8 cellular contexts compared by ENCODE assay signal in the genomic region with DNA sequence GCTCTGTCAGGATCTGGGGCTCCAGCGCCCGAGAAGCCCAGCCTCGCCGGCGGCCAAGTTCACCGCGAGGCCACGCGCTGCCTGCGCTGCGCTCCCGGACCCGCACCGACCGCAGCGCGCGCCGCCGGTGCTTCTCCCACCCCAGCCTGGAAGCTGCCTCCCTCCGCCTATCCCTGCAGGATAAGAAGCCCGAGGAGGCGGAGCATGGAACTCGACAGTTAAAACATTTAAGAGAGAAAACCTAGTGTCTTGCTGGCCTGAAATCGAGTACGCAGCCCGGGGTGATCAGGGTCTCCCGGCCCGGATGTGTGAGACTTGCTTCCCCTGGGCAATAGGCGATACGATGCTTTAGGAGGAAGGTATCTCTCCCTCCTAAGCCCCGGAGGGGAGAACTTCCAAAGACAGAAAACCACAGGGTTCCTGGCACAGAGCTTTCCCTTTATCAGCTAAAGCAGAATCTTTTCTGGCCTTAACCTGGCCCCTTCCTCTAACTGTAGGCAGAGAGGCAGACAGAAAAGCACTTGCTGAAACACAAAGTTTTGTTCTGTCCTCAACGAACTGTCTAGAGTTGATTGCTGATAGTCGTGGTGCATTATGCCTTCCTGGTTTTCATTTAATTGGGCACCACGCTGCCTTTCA.
A peak's percentile ranks its signal among the peaks of the same experiment; 100 is the strongest.
DNase-seq lines count a peak whose midpoint lies in the region; FAIRE-seq and TF ChIP-seq lines count a peak whose summit lies in the region.
"Not testable (repeated sequence)": the region's sequence is repeated elsewhere in the genome, so short reads cannot be mapped to it uniquely, and the experiment has no call there.

No MANE protein-coding gene starts in this region.

- not testable (repeated sequence) for H3K9me1 ChIP-seq in keratinocyte (ENCODE audit: control insufficient read depth, extremely low read depth, insufficient read depth, low read length)

- H3K27ac ChIP-seq in Karpas-422 (ENCODE audit: low read length); keratinocyte (ENCODE audit: control insufficient read depth, insufficient read depth, low read length); small intestine (ENCODE audit: low read depth in 1 of 2, low read length in 1 of 2); vagina: not testable (repeated sequence)
- peak overlapping the region; percentile 80 for H3K27ac ChIP-seq in cardiac muscle cell

- H3K9me3 Mint-ChIP-seq in endothelial cell (ENCODE audit: unreplicated experiment); nephron: not testable (repeated sequence)

- H3K9me2 ChIP-seq in Karpas-422 (replicated peaks; ENCODE audit: insufficient read depth, low read length) = not testable (repeated sequence)

- H2AFZ ChIP-seq in Karpas-422 (ENCODE audit: low read length); keratinocyte (ENCODE audit: control insufficient read depth, low read length): not testable (repeated sequence)

- H3K36me3 ChIP-seq in Karpas-422 (ENCODE audit: insufficient read depth, low read length); cardiac muscle cell; keratinocyte (ENCODE audit: control insufficient read depth in 2 of 2, extremely low read depth in 1 of 2, insufficient read depth in 2 of 2, low read length in 2 of 2); small intestine (ENCODE audit: control insufficient read depth in 2 of 2, insufficient read depth in 2 of 2, low read length in 2 of 2); vagina: not testable (repeated sequence)

- WGBS in small intestine, 3 donors = 14 to 24% (median 19%) methylated on average over 30 to 32 of the region's 35 CpGs

- H3K9me3 ChIP-seq in Karpas-422 (ENCODE audit: low read length); cardiac muscle cell (ENCODE audit: low read depth); keratinocyte (ENCODE audit: control insufficient read depth, low read depth, low read length); small intestine (ENCODE audit: control insufficient read depth, low read depth); vagina: not testable (repeated sequence)

- not testable (repeated sequence) for H3K4me3 ChIP-seq in Karpas-422 (ENCODE audit: low read length); cardiac muscle cell; keratinocyte (ENCODE audit: control insufficient read depth in 2 of 3, extremely low read depth in 1 of 3, insufficient read depth in 2 of 3, low read depth in 1 of 3, low read length in 3 of 3); small intestine (ENCODE audit: low read depth in 1 of 2, low read length in 2 of 2)
- H3K4me3 ChIP-seq in vagina = peak overlapping the region; percentile 28 to 36

- H4K20me1 ChIP-seq in Karpas-422 (ENCODE audit: insufficient read depth, low read depth, low read length); keratinocyte (ENCODE audit: control insufficient read depth, extremely low read depth, insufficient read depth, low read length): not testable (repeated sequence)

- TF ChIP-seq CTCF in endothelial cell (IDR thresholded peaks at IDR 0.05; ENCODE audit: unreplicated experiment); cardiac muscle cell (IDR thresholded peaks at IDR 0.05; ENCODE audit: low read depth, low read length); keratinocyte (optimal IDR thresholded peaks at IDR 0.05 in 1 of 3, IDR thresholded peaks at IDR 0.05 in 1 of 3, conservative IDR thresholded peaks at IDR 0.05 in 1 of 3; ENCODE audit: extremely low read depth in 1 of 3, insufficient read depth in 2 of 3, low read length in 3 of 3); nephron (IDR thresholded peaks at IDR 0.05; ENCODE audit: unreplicated experiment in 3 of 3); vagina (IDR thresholded peaks at IDR 0.05): not testable (repeated sequence)

- peak; percentile 35 for DNase-seq in Karpas-422
- peak; percentile 66 for DNase-seq in astrocyte of the hippocampus (ENCODE audit: low read depth, low spot score)
- peak; percentile 27 for DNase-seq in endothelial cell (ENCODE audit: low spot score)
- DNase-seq in cardiac muscle cell (ENCODE audit: low read depth in 1 of 2, low spot score in 1 of 2) = peak; percentile 56 to 65
- not testable (repeated sequence) for DNase-seq in keratinocyte (ENCODE audit: low read depth, low spot score); vagina (ENCODE audit: extremely low spot score in 2 of 2)
- DNase-seq in small intestine = peak; percentile 0

- peaks cover 13% of the 10 kb centered on the region for H3K4me1 ChIP-seq in Karpas-422 (ENCODE audit: low read length)
- H3K4me1 ChIP-seq in cardiac muscle cell (ENCODE audit: low read depth); keratinocyte (ENCODE audit: control insufficient read depth, extremely low read depth, insufficient read depth, low read length); small intestine (ENCODE audit: control insufficient read depth in 2 of 2, insufficient read depth in 1 of 2, low read depth in 1 of 2, low read length in 1 of 2); vagina: not testable (repeated sequence)

- not testable (repeated sequence) for H3K4me3 Mint-ChIP-seq in endothelial cell (ENCODE audit: unreplicated experiment)
- H3K4me3 Mint-ChIP-seq in nephron = peak overlapping the region in 2 of 3 experiments; percentile 14 to 47

- H3K79me2 ChIP-seq in Karpas-422 (ENCODE audit: low read length); keratinocyte (ENCODE audit: control insufficient read depth, insufficient read depth, low read length): not testable (repeated sequence)

- not testable (repeated sequence) for H3K9ac ChIP-seq in Karpas-422 (ENCODE audit: low read length); keratinocyte (ENCODE audit: control insufficient read depth, extremely low read depth, insufficient read depth, low read length)

- intact Hi-C loops in vagina (cut with DNase I) = not testable (repeated sequence)

- not testable (repeated sequence) for H3K4me2 ChIP-seq in Karpas-422 (ENCODE audit: low read depth, low read length, poor library complexity, severe bottlenecking); keratinocyte (ENCODE audit: control insufficient read depth, extremely low read depth, insufficient read depth, low read depth, low read length)

- dilution Hi-C loops in keratinocyte (cut with MboI; ENCODE audit: extremely low pct_ligation_motif_present, low sequenced_read_pairs) = not testable (repeated sequence)

- not testable (repeated sequence) for H3K27ac Mint-ChIP-seq in endothelial cell (ENCODE audit: unreplicated experiment); nephron

- not testable (repeated sequence) for H3K27me3 ChIP-seq in Karpas-422 (ENCODE audit: low read length); cardiac muscle cell; keratinocyte (ENCODE audit: control insufficient read depth, extremely low read depth, insufficient read depth, low read length); small intestine (ENCODE audit: control insufficient read depth in 2 of 2, insufficient read depth in 2 of 2, low read length in 2 of 2); vagina

- H3K36me3 Mint-ChIP-seq in endothelial cell (ENCODE audit: low read depth, unreplicated experiment); nephron (ENCODE audit: low read depth): not testable (repeated sequence)

- FAIRE-seq in keratinocyte (lab: Jason Lieb, UNC) = peak; percentile 55
- FAIRE-seq in small intestine (lab: Jason Lieb, UNC) = not testable (repeated sequence)

- not testable (repeated sequence) for H3K27me3 Mint-ChIP-seq in endothelial cell (ENCODE audit: unreplicated experiment); nephron (ENCODE audit: low read depth)

- H3K4me1 Mint-ChIP-seq in endothelial cell (ENCODE audit: unreplicated experiment); nephron: not testable (repeated sequence)

- not testable (repeated sequence) for TF ChIP-seq POLR2A in vagina (IDR thresholded peaks at IDR 0.05)
